In genomic region chr3:156126467-156126866, GRCh38 we compare ENCODE assay signal across 3 cellular contexts. TPM values are rescaled to one million over a fixed set of nuclear protein-coding genes. Genes with fewer than 3 reads are reported as not detected.
"Had no signal": no experiment of that assay in that cellular context is flagged by ENCODE, and none has a peak within 500 bp of the region (broad histone marks: within the 10 kb centered on the region; RNA-seq: fewer than 3 reads in every experiment).

No MANE protein-coding gene starts in this region.

- DNase-seq: GDM1, GF-D8 had no signal

- H3K4me3 ChIP-seq: GM12878 had no signal

RNA-seq across cellular contexts. Expression of gene KCNAB1, which starts 6.1 kb away (rescaled TPM):
- total RNA-seq: GM12878 had no signal
